Comparison of ENCODE assay signal across 8 cellular contexts in the genomic region with DNA sequence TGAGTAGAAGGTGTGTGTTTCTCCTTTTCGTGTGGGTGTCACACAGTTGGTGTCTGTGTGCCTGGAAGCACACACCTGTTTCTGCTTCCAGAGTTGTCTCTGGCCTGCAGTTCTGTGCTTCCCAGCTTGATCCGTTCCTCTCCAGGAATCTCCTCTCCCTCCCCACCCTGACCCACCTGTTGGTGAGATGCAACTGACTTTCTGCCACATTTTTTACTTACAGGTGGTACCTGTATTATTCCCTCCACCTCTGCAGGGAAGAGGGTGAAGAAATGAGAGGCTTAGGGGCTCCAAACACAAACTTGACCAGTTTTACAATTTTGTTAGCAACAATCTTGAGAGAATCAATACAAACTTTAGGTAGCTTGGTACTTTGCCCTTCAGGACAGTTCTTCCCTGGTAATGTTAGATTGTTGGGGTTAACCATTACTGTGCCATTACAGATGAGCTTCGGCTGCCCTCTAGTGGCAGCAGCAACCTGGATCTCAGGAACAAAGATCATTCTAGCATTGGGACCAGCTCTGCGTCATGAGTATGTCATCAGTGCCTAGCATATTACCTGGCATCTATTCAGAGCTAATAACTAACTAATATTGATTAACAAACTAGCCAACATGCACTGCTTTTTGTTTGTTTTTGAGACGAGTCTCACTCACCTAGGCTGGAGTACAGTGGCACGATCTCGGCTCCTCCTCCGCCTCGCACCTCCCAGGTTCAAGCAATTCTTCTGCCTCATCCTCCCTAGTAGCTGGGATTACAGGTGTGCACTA. TPM values are rescaled to one million over a fixed set of nuclear protein-coding genes. Genes with fewer than 3 reads are reported as not detected.
DNase-seq lines count a peak whose midpoint lies in the region; ATAC-seq, FAIRE-seq and TF ChIP-seq lines count a peak whose summit lies in the region.
"Not testable (repeated sequence)": the region's sequence is repeated elsewhere in the genome, so short reads cannot be mapped to it uniquely, and the experiment has no call there.

No MANE protein-coding gene starts in this region.

- H3K4me2 ChIP-seq in HCT116 (ENCODE audit: low read length), result not testable (repeated sequence)

- not testable (repeated sequence) for H3K9me2 ChIP-seq in HCT116 (ENCODE audit: insufficient read depth)

- FAIRE-seq in G401.6 (lab: Jason Lieb, UNC), result peak; percentile 52

- H2AFZ ChIP-seq in HCT116 (ENCODE audit: low read depth, low read length, poor library complexity, severe bottlenecking), result not testable (repeated sequence)

- WGBS in testis, 2 donors, result 71 to 73% methylated on average over 9 of the region's 9 CpGs

- DNase-seq in HCT116 (ENCODE audit: low read depth, low spot score), result not testable (repeated sequence)
- DNase-seq in Kasumi-1 (lab: John Stamatoyannopoulos, UW), result peak; percentile 47 to 57
- DNase-seq in SIG-M5 treated with dmso at 0.1 percent for 504 hours (lab: John Stamatoyannopoulos, UW; ENCODE audit: unreplicated experiment), result peak; percentile 35
- DNase-seq in activated T-helper 9 cell treated with anti-CD3 and anti-CD28 coated beads, Interleukin-2, amount 50 U/mL, for 16 hours (ENCODE audit: low read depth), result peak; percentile 33
- DNase-seq in fibroblast of mammary gland (ENCODE audit: low read depth), result peak; percentile 80
- DNase-seq in neural crest cell (ENCODE audit: low read depth, low spot score), result peak; percentile 52
- peak; percentile 66 for DNase-seq in testis

- not testable (repeated sequence) for H3K9ac ChIP-seq in HCT116 (ENCODE audit: low read length)

- CTCF ChIA-PET in HCT116 (lab: Charles Lee), result interaction anchor here (1.6 kb wide), 1 partner anchor 86 kb away, joined by 10 read pairs; the partner anchor contains the start of gene TYW1B

- peak; percentile 61 for TF ChIP-seq RAD21 in HCT116 (IDR thresholded peaks at IDR 0.05; ENCODE audit: low read depth)

- peaks cover 10% of the 10 kb centered on the region for H3K36me3 Mint-ChIP-seq in neural crest cell (ENCODE audit: low read depth)

- not testable (repeated sequence) for H4K20me1 ChIP-seq in HCT116 (ENCODE audit: insufficient read depth)

- H3K36me3 ChIP-seq in HCT116 (ENCODE audit: control insufficient read depth in 1 of 2, insufficient read depth in 2 of 2, low read length in 2 of 2); testis (ENCODE audit: low read depth, missing control alignments): not testable (repeated sequence)

- H3K27me3 ChIP-seq in HCT116 (ENCODE audit: insufficient read depth, low read length); testis: not testable (repeated sequence)

- TF ChIP-seq POLR2A in HCT116 (IDR thresholded peaks at IDR 0.05; ENCODE audit: borderline replicate concordance, extremely low read depth, insufficient read depth, insufficient read length); testis (IDR thresholded peaks at IDR 0.05): not testable (repeated sequence)

- TF ChIP-seq CTCF in HCT116 (IDR thresholded peaks at IDR 0.05 in 2 of 3, conservative IDR thresholded peaks at IDR 0.05 in 1 of 3; ENCODE audit: borderline replicate concordance in 1 of 3, insufficient read depth in 1 of 3, low read depth in 2 of 3, low read length in 2 of 3) (peak; percentile 35 to 85 (median 59); a peak in 5 of 6 replicates), fibroblast of mammary gland (conservative IDR thresholded peaks at IDR 0.05; ENCODE audit: control insufficient read depth, insufficient read depth, low read depth, low read length) (peak; percentile 55), neural crest cell (conservative IDR thresholded peaks at IDR 0.05) (peak; percentile 80), testis (IDR thresholded peaks at IDR 0.05) (peak; percentile 29 to 58 (median 55))

- intact Hi-C loops in HCT116 (cut with micrococcal nuclease), result loop anchor here (5.0 kb wide), 1 partner anchor 88 kb away; the partner anchor contains the start of gene TYW1B
- intact Hi-C loops in testis (cut with DNase I; ENCODE audit: low total_unique reads), result not testable (repeated sequence)

- ATAC-seq in HCT116, result peak; percentile 96

- H3K4me1 Mint-ChIP-seq in neural crest cell, result peaks cover 27% of the 10 kb centered on the region

- RAD21 ChIA-PET in HCT116 (lab: Charles Lee; ENCODE audit: low non-redundant PET in 1 of 2, low total read pairs in 2 of 2, uncharacterized antibody in 2 of 2, unreplicated experiment in 2 of 2), result not testable (repeated sequence)

- POLR2A ChIA-PET in HCT116 (lab: Charles Lee), result not testable (repeated sequence)

- not testable (repeated sequence) for H3K4me1 ChIP-seq in HCT116 (ENCODE audit: control insufficient read depth in 1 of 2, insufficient read depth in 2 of 2, low read length in 2 of 2); testis

- not testable (repeated sequence) for H3K27ac Mint-ChIP-seq in neural crest cell (ENCODE audit: unreplicated experiment)

- not testable (repeated sequence) for H3K27me3 Mint-ChIP-seq in neural crest cell (ENCODE audit: low read depth)

- not testable (repeated sequence) for H3K4me3 ChIP-seq in HCT116 (replicated peaks in 1 of 2; ENCODE audit: low read depth in 1 of 2, low read length in 2 of 2); fibroblast of mammary gland (ENCODE audit: control insufficient read depth, low read depth, low read length); testis

- H3K9me3 Mint-ChIP-seq in neural crest cell, result not testable (repeated sequence)

- BruUV-seq in HCT116 (replicated peaks; lab: Mats Ljungman, UMichigan), result not testable (repeated sequence)

- not testable (repeated sequence) for H3K9me3 ChIP-seq in HCT116 (ENCODE audit: control insufficient read depth in 1 of 2, insufficient read depth in 1 of 2, low read depth in 1 of 2, low read length in 2 of 2); testis

- H3K4me3 Mint-ChIP-seq in neural crest cell, result peak overlapping the region; percentile 56

- peaks cover 38% of the 10 kb centered on the region for H3K79me2 ChIP-seq in HCT116 (ENCODE audit: insufficient read depth, low read length)

- not testable (repeated sequence) for H3K27ac ChIP-seq in HCT116 (ENCODE audit: low read depth, low read length); testis

RNA-seq across cellular contexts. Expression of gene POM121, which starts 10.0 kb away (rescaled TPM):
- total RNA-seq in HCT116 (2021; ENCODE audit: unreplicated experiment) (53.3 TPM), neural crest cell (68.8 and 74.3 TPM in 2 replicates), testis (10 to 100 TPM; 48.3 to 51.2 TPM)
- 31.3 and 34.9 TPM in 2 replicates for polyA plus RNA-seq in HCT116 (2012)
- polyA plus RNA-seq in testis (ENCODE audit: insufficient read depth, low read depth, low replicate concordance), result 49.7 TPM

RNA-seq across cellular contexts. Expression of gene TRIM74, which starts 54.3 kb away (rescaled TPM):
- total RNA-seq in HCT116 (2021; ENCODE audit: unreplicated experiment) (1.0 TPM), neural crest cell (0.96 and 1.8 TPM in 2 replicates), testis (1 to 10 TPM; 3.3 to 7.3 TPM)
- polyA plus RNA-seq in HCT116 (2012), result 1.00 and 1.3 TPM in 2 replicates
- 6.5 TPM for polyA plus RNA-seq in testis (ENCODE audit: insufficient read depth, low read depth, low replicate concordance)
